In the genomic region with DNA sequence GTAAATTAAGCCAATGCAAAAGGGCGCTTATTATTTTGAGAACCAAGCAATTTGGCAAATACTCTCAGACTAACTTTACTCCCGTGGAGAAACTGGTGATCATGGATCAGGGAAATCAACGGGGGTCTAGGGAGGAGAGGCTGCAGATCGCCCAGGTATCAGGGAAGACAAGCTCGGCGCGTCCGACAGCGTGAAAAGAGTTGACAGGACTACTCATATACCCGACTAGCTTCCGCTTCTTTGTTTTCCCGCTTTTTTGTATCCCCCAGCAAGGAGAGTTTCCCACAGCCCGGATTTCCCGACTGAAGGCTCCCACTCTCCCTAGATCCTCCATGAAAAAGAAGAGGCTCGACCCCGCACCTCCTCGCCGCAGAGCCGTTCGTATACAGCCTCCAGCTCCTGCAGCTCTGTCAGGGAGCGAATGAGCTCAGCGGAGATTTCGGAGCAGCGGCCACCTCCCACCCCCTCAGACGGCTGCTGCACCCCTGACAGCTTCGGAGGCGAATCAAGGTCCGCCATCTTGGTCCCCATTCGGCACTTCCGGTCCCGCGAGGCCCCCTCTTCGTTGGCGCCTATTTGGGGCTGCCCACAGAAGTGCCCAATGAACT, we compare ENCODE assay signal across 7 cellular contexts. TPM values are rescaled to one million over a fixed set of nuclear protein-coding genes. Genes with fewer than 3 reads are reported as not detected.
DNase-seq lines count a peak whose midpoint lies in the region; ATAC-seq and TF ChIP-seq lines count a peak whose summit lies in the region.

A gene (minus strand): TSS at position 542 of the 608 bp plus-strand sequence. CDS start 11 bp downstream, at position 531.

- H3K27ac ChIP-seq in colonic mucosa (peak within 1 kb of the TSS; percentile 86), layer of hippocampus (ENCODE audit: low read depth, low read length) (peak within 1 kb of the TSS; percentile 80)

- peaks cover 44% of the 10 kb centered on the region for H3K36me3 Mint-ChIP-seq in activated CD4-positive, alpha-beta T cell treated with anti-CD3 and anti-CD28 coated beads, Interleukin-2, amount 10 ng/mL, durations not matched to agents 24 days and 14 days (ENCODE audit: low read depth)

- no peaks in the 10 kb centered on the region for H3K27me3 Mint-ChIP-seq in activated CD4-positive, alpha-beta T cell treated with anti-CD3 and anti-CD28 coated beads, Interleukin-2, amount 10 ng/mL, durations not matched to agents 24 days and 14 days

- H3K4me1 Mint-ChIP-seq in activated CD4-positive, alpha-beta T cell treated with anti-CD3 and anti-CD28 coated beads, Interleukin-2, amount 10 ng/mL, durations not matched to agents 24 days and 14 days = peaks cover 41% of the 10 kb centered on the region

- no peak for TF ChIP-seq CTCF in colonic mucosa (IDR thresholded peaks at IDR 0.05)

- H3K4me3 Mint-ChIP-seq in activated CD4-positive, alpha-beta T cell treated with anti-CD3 and anti-CD28 coated beads, Interleukin-2, amount 10 ng/mL, durations not matched to agents 24 days and 14 days = peak within 1 kb of the TSS; percentile 92

- ATAC-seq in GM18517 (IDR thresholded peaks at IDR 0.05; ENCODE audit: unreplicated experiment) (peak; percentile 67), HG03095 (IDR thresholded peaks at IDR 0.05; ENCODE audit: unreplicated experiment) (peak; percentile 50)

- no peaks in the 10 kb centered on the region for H3K27me3 ChIP-seq in colonic mucosa
- H3K27me3 ChIP-seq in layer of hippocampus (ENCODE audit: control insufficient read depth, insufficient read depth, low read length) = no peaks in the 10 kb centered on the region

- DNase-seq in NCI-H510A (lab: John Stamatoyannopoulos, UW) (peak; percentile 56), colonic mucosa (peak; percentile 91)
- DNase-seq in activated CD4-positive, alpha-beta T cell treated with anti-CD3 and anti-CD28 coated beads, Interleukin-2, amount 10 ng/mL, durations not matched to agents 24 days and 14 days = peak; percentile 97
- DNase-seq in stimulated activated CD4-positive, alpha-beta T cell treated with anti-CD3 and anti-CD28 coated beads, Interleukin-1b, Interleukin-23, amount 100 ng/mL, for 4 hours (ENCODE audit: low read depth in 2 of 2) = peak; percentile 85 to 86

- H3K9ac ChIP-seq in colonic mucosa (ENCODE audit: low read depth in 2 of 2, low read length in 2 of 2) = peak within 1 kb of the TSS; percentile 81 to 87

- H3K4me3 ChIP-seq in colonic mucosa = peak within 1 kb of the TSS; percentile 82

- H3K9me3 Mint-ChIP-seq in activated CD4-positive, alpha-beta T cell treated with anti-CD3 and anti-CD28 coated beads, Interleukin-2, amount 10 ng/mL, durations not matched to agents 24 days and 14 days = no peaks in the 10 kb centered on the region

- intact Hi-C loops in activated CD4-positive, alpha-beta T cell treated with anti-CD3 and anti-CD28 coated beads, Interleukin-2, amount 10 ng/mL, durations not matched to agents 24 days and 14 days (cut with micrococcal nuclease) = loop anchor here (1.0 to 10.0 kb wide), 5 partner anchors 47 to 268 kb away; a partner anchor contains a TSS
- intact Hi-C loops in colonic mucosa (cut with DNase I) = no loop called here

- H3K36me3 ChIP-seq in colonic mucosa = no peaks in the 10 kb centered on the region

- peak within 1 kb of the TSS; percentile 96 for H3K27ac Mint-ChIP-seq in activated CD4-positive, alpha-beta T cell treated with anti-CD3 and anti-CD28 coated beads, Interleukin-2, amount 10 ng/mL, durations not matched to agents 24 days and 14 days

- H3K9me3 ChIP-seq in colonic mucosa = no peaks in the 10 kb centered on the region

- H3K4me1 ChIP-seq in colonic mucosa = peaks cover 9% of the 10 kb centered on the region

RNA-seq across cellular contexts. Expression of the gene that starts here (rescaled TPM):
- total RNA-seq in activated CD4-positive, alpha-beta T cell treated with anti-CD3 and anti-CD28 coated beads, Interleukin-2, amount 10 ng/mL, durations not matched to agents 24 days and 14 days = 38.3 and 42.1 TPM in 2 replicates
- total RNA-seq in colonic mucosa = 10 to 100 TPM; 54.8 to 84.7 TPM

Comparison
In these comparisons a context has a peak if more than half of its experiments do, and no peak if none do; other contexts are left out.
1. Peak in every context shown above with its lines: DNase-seq, ATAC-seq, H3K4me3 ChIP-seq and H3K27ac ChIP-seq.